Comparison of ENCODE assay signal across 28 cellular contexts in genomic region chr2:70709275-70709674, GRCh38. TPM values are rescaled to one million over a fixed set of nuclear protein-coding genes. Genes with fewer than 3 reads are reported as not detected.
DNase-seq lines count a peak whose midpoint lies in the region; ATAC-seq, FAIRE-seq and TF ChIP-seq lines count a peak whose summit lies in the region.
"Had no signal": no experiment of that assay in that cellular context is flagged by ENCODE, and none has a peak within 500 bp of the region (broad histone marks: within the 10 kb centered on the region; RNA-seq: fewer than 3 reads in every experiment).

No MANE protein-coding gene starts in this region.

- H3K36me3 Mint-ChIP-seq in GM23338 (ENCODE audit: low read depth) (peaks cover 75% of the 10 kb centered on the region), astrocyte (ENCODE audit: low read depth, unreplicated experiment) (no peaks in the 10 kb centered on the region), nephron (ENCODE audit: low read depth) (no peaks in the 10 kb centered on the region)
- H3K36me3 Mint-ChIP-seq: activated CD4-positive, alpha-beta memory T cell treated with anti-CD3 and anti-CD28 coated beads for 36 hours; CD4-positive, CD25-positive, alpha-beta regulatory T cell had no signal

- ATAC-seq in GM23338 (no peak), GM18517 (IDR thresholded peaks at IDR 0.05; ENCODE audit: unreplicated experiment) (no peak), heart right ventricle (no peak)
- ATAC-seq: GM12878 had no signal

- no peak overlapping the region for H2BK15ac ChIP-seq in neuronal stem cell (ENCODE audit: low read length)

- intact Hi-C loops in heart right ventricle (cut with DNase I), result no loop called here

- 0 out of 2 replicates have a peak, but pooled peaks cover 4% of the 10 kb centered on the region for H3K9me2 ChIP-seq in GM23338 (ENCODE audit: insufficient read depth)

- H3K9me3 Mint-ChIP-seq in GM23338 (no peaks in the 10 kb centered on the region), astrocyte (ENCODE audit: unreplicated experiment) (no peaks in the 10 kb centered on the region), nephron (no peaks in the 10 kb centered on the region)
- H3K9me3 Mint-ChIP-seq: activated B cell treated with CpG ODN at 0.5 μM for 24 hours; activated CD4-positive, alpha-beta memory T cell treated with anti-CD3 and anti-CD28 coated beads for 36 hours; CD4-positive, CD25-positive, alpha-beta regulatory T cell; IgD-negative memory B cell; nephron progenitor cell had no signal

- no peaks in the 10 kb centered on the region for H3K79me1 ChIP-seq in neuronal stem cell (ENCODE audit: low read depth, low read length)

- H3K9me3 ChIP-seq in astrocyte (ENCODE audit: insufficient read depth, low read depth, low read length) (no peaks in the 10 kb centered on the region), neuronal stem cell (replicated peaks in 1 of 2; ENCODE audit: control insufficient read depth in 2 of 2, insufficient read depth in 1 of 2, low read depth in 1 of 2, low read length in 2 of 2) (no peaks in the 10 kb centered on the region), heart right ventricle (no peaks in the 10 kb centered on the region)
- H3K9me3 ChIP-seq: adrenal gland, breast epithelium, pancreas, suprapubic skin had no signal

- no peak overlapping the region for H3K18ac ChIP-seq in neuronal stem cell (ENCODE audit: low read length)

- no peak overlapping the region for H3K14ac ChIP-seq in neuronal stem cell (ENCODE audit: low read length)

- no peak overlapping the region for H2BK12ac ChIP-seq in neuronal stem cell (ENCODE audit: low read length)

- no peak overlapping the region for H4K91ac ChIP-seq in neuronal stem cell (ENCODE audit: low read depth, low read length, poor library complexity)

- H2BK5ac ChIP-seq in neuronal stem cell (ENCODE audit: low read length), result no peak overlapping the region

- H2AK5ac ChIP-seq in neuronal stem cell (ENCODE audit: low read depth, low read length), result no peak overlapping the region

- H3K4me2 ChIP-seq in GM23338, result no peak overlapping the region
- peak overlapping the region; percentile 39 for H3K4me2 ChIP-seq in astrocyte (ENCODE audit: low read length)
- no peak overlapping the region for H3K4me2 ChIP-seq in neuronal stem cell (ENCODE audit: insufficient read depth, low read length, poor library complexity, severe bottlenecking)
- H3K4me2 ChIP-seq: smooth muscle cell had no signal

- H3K79me2 ChIP-seq in GM23338 (replicated peaks; ENCODE audit: insufficient read depth) (peaks cover 60% of the 10 kb centered on the region), astrocyte (ENCODE audit: insufficient read depth, low read length) (no peaks in the 10 kb centered on the region)

- FAIRE-seq in astrocyte (lab: Jason Lieb, UNC), result no peak
- FAIRE-seq: endothelial cell of umbilical vein, GM12878, pancreas had no signal

- H3K23ac ChIP-seq in neuronal stem cell (ENCODE audit: low read depth, low read length, poor library complexity), result no peak overlapping the region

- no peak overlapping the region for H2BK120ac ChIP-seq in neuronal stem cell (ENCODE audit: low read depth, low read length)

- peaks cover 39% of the 10 kb centered on the region for H4K20me1 ChIP-seq in GM23338 (replicated peaks; ENCODE audit: insufficient read depth)
- H4K20me1 ChIP-seq in astrocyte (ENCODE audit: insufficient read depth, low read length), result no peaks in the 10 kb centered on the region

- H3K27me3 ChIP-seq in GM23338 (ENCODE audit: insufficient read depth) (no peaks in the 10 kb centered on the region), astrocyte (ENCODE audit: insufficient read depth, low read length) (no peaks in the 10 kb centered on the region), neuronal stem cell (ENCODE audit: control insufficient read depth in 3 of 3, insufficient read depth in 3 of 3, low read depth in 1 of 3, low read length in 3 of 3) (no peaks in the 10 kb centered on the region), heart right ventricle (no peaks in the 10 kb centered on the region)
- H3K27me3 ChIP-seq: adrenal gland, breast epithelium, pancreas, suprapubic skin had no signal

- H3K27me3 Mint-ChIP-seq in GM23338 (ENCODE audit: insufficient read depth, low read depth, poor library complexity) (peaks cover 13% of the 10 kb centered on the region), astrocyte (ENCODE audit: low read depth, unreplicated experiment) (peaks cover 7% of the 10 kb centered on the region), nephron (ENCODE audit: low read depth) (no peaks in the 10 kb centered on the region)
- H3K27me3 Mint-ChIP-seq: activated B cell treated with CpG ODN at 0.5 μM for 24 hours; activated CD4-positive, alpha-beta memory T cell treated with anti-CD3 and anti-CD28 coated beads for 36 hours; IgD-negative memory B cell had no signal

- H3K4me3 Mint-ChIP-seq in GM23338, result no peak overlapping the region
- H3K4me3 Mint-ChIP-seq in astrocyte (ENCODE audit: unreplicated experiment), result no peak overlapping the region
- H3K4me3 Mint-ChIP-seq in nephron, result no peak overlapping the region
- H3K4me3 Mint-ChIP-seq: activated B cell treated with CpG ODN at 0.5 μM for 24 hours; activated CD4-positive, alpha-beta memory T cell treated with anti-CD3 and anti-CD28 coated beads for 36 hours; CD4-positive, CD25-positive, alpha-beta regulatory T cell; IgD-negative memory B cell; nephron progenitor cell had no signal

- WGBS in neuronal stem cell (ENCODE audit: extremely low coverage in 2 of 2, insufficient read length in 2 of 2, insufficient replicate concordance in 1 of 2), 2 donors, result 100% methylated on average over 2 of the region's 2 CpGs; no CpG with 5 or more reads in 1 of the 2 donors
- WGBS in heart right ventricle, 2 donors, result 41 to 91% methylated on average over 2 of the region's 2 CpGs

- H3K4me1 Mint-ChIP-seq in GM23338, result peaks cover 55% of the 10 kb centered on the region
- no peaks in the 10 kb centered on the region for H3K4me1 Mint-ChIP-seq in astrocyte (ENCODE audit: low read depth, unreplicated experiment)
- H3K4me1 Mint-ChIP-seq in nephron, result peaks cover 22% of the 10 kb centered on the region
- H3K4me1 Mint-ChIP-seq: activated B cell treated with CpG ODN at 0.5 μM for 24 hours; CD4-positive, CD25-positive, alpha-beta regulatory T cell; IgD-negative memory B cell; nephron progenitor cell had no signal

- H3K9ac ChIP-seq in astrocyte (ENCODE audit: low read length) (no peak overlapping the region), neuronal stem cell (ENCODE audit: low read depth, low read length, poor library complexity) (no peak overlapping the region)

- H3K36me3 ChIP-seq in GM23338 (ENCODE audit: insufficient read depth), result peaks cover 8% of the 10 kb centered on the region
- H3K36me3 ChIP-seq in astrocyte (ENCODE audit: insufficient read depth, low read length), result no peaks in the 10 kb centered on the region
- peaks cover 9 to 67% of the 10 kb centered on the region in 2 donors for H3K36me3 ChIP-seq in neuronal stem cell (replicated peaks in 1 of 2; ENCODE audit: control insufficient read depth in 2 of 2, insufficient read depth in 2 of 2, low read length in 2 of 2)
- H3K36me3 ChIP-seq in heart right ventricle, result no peaks in the 10 kb centered on the region
- H3K36me3 ChIP-seq: adrenal gland, breast epithelium, pancreas, suprapubic skin had no signal

- DNase-seq in AG10803 (ENCODE audit: low read depth) (peak; percentile 48), GM23338 (ENCODE audit: low spot score) (no peak), astrocyte (ENCODE audit: low read depth) (peak; percentile 84), neuronal stem cell (ENCODE audit: low spot score) (no peak), heart right ventricle (no peak)
- DNase-seq: activated B cell treated with CpG ODN at 0.5 μM for 24 hours; activated gamma-delta T cell treated with Interleukin-2 at 50 U/mL for 16 hours; adrenal gland; CD4-positive, CD25-positive, alpha-beta regulatory T cell; kidney glomerular epithelial cell; NCI-H1092; NCI-H187; nephron progenitor cell; NK-92 treated with Interleukin-12 subunit alpha and Interleukin-12 subunit beta, amount 100 ng/mL, for 24 hours; pancreas; retina; SHP77; T-helper 9 cell had no signal

- H3K4me1 ChIP-seq in GM23338 (ENCODE audit: insufficient read depth) (peaks cover 31% of the 10 kb centered on the region), astrocyte (ENCODE audit: insufficient read depth, low read length) (peaks cover 2% of the 10 kb centered on the region), neuronal stem cell (ENCODE audit: control insufficient read depth in 2 of 2, insufficient read depth in 1 of 2, low read depth in 1 of 2, low read length in 2 of 2) (peaks cover 0 to 5% of the 10 kb centered on the region in 2 donors), heart right ventricle (peaks cover 0 to 3% (median 0%) of the 10 kb centered on the region in 9 donors)
- H3K4me1 ChIP-seq: adrenal gland, breast epithelium, pancreas, suprapubic skin had no signal

- H3K4me3 ChIP-seq in AG10803 (ENCODE audit: low read length), result no peak overlapping the region
- H3K4me3 ChIP-seq in GM23338, result no peak overlapping the region
- no peak overlapping the region for H3K4me3 ChIP-seq in astrocyte (ENCODE audit: insufficient read depth, low read depth, low read length)
- no peak overlapping the region for H3K4me3 ChIP-seq in neuronal stem cell (ENCODE audit: low read length in 2 of 2)
- H3K4me3 ChIP-seq in heart right ventricle, result no peak overlapping the region
- H3K4me3 ChIP-seq: adrenal gland, breast epithelium, GM12878, lung, pancreas, smooth muscle cell, suprapubic skin had no signal

- no peaks in the 10 kb centered on the region for H3F3A ChIP-seq in GM23338 (replicated peaks; ENCODE audit: low read depth)

- no peak overlapping the region for H2AFZ ChIP-seq in GM23338
- H2AFZ ChIP-seq in astrocyte (ENCODE audit: low read depth, low read length), result no peak overlapping the region
- no peak overlapping the region for H2AFZ ChIP-seq in neuronal stem cell (ENCODE audit: low read length)

- H3K4ac ChIP-seq in neuronal stem cell (ENCODE audit: low read length), result no peak overlapping the region

- no peak overlapping the region for H3K27ac ChIP-seq in GM23338 (ENCODE audit: low read depth)
- peak overlapping the region; percentile 45 for H3K27ac ChIP-seq in astrocyte (ENCODE audit: low read depth, low read length)
- H3K27ac ChIP-seq in neuronal stem cell (replicated peaks; ENCODE audit: low read length), result no peak overlapping the region
- no peak overlapping the region for H3K27ac ChIP-seq in heart right ventricle
- H3K27ac ChIP-seq: adrenal gland, breast epithelium, pancreas, suprapubic skin had no signal

- no peak overlapping the region for H4K8ac ChIP-seq in neuronal stem cell (ENCODE audit: low read depth, low read length)

- H3K27ac Mint-ChIP-seq in GM23338 (0 out of 2 replicates have a peak overlapping the region, but pooled peaks have one; percentile 79), astrocyte (ENCODE audit: unreplicated experiment) (no peak overlapping the region), nephron (peak overlapping the region in 2 of 3 experiments; percentile 85 to 89)
- H3K27ac Mint-ChIP-seq: activated B cell treated with CpG ODN at 0.5 μM for 24 hours; activated CD4-positive, alpha-beta memory T cell treated with anti-CD3 and anti-CD28 coated beads for 36 hours; CD4-positive, CD25-positive, alpha-beta regulatory T cell; IgD-negative memory B cell; nephron progenitor cell had no signal

- TF ChIP-seq CTCF in AG10803 (conservative IDR thresholded peaks at IDR 0.05; ENCODE audit: low read length), result no peak
- TF ChIP-seq CTCF in GM23338 (conservative IDR thresholded peaks at IDR 0.05; ENCODE audit: low read depth in 2 of 2), result no peak
- TF ChIP-seq CTCF in astrocyte (IDR thresholded peaks at IDR 0.05; ENCODE audit: insufficient read depth, low read depth, low read length), result no peak
- TF ChIP-seq CTCF in nephron (IDR thresholded peaks at IDR 0.05; ENCODE audit: unreplicated experiment in 3 of 3), result no peak
- no peak for TF ChIP-seq CTCF in heart right ventricle (IDR thresholded peaks at IDR 0.05)

RNA-seq across cellular contexts. Expression of gene ADD2, which starts 58.7 kb away (rescaled TPM):
- total RNA-seq in GM23338 (2014; rRNA removed; shearing (Covaris generic)), result 138 and 223 TPM in 2 replicates
- polyA plus RNA-seq in GM23338 (2016; fragmentation: Nextera tagmentation; extraction: Ambion mirVana) (34.6 and 40.2 TPM in 2 replicates), heart right ventricle (1 to 10 TPM in 1 of 2 donors, under 1 TPM in 1; 0.16 to 1.2 TPM)
- total RNA-seq in astrocyte (4.8 TPM in 2 replicates), heart right ventricle (1 to 10 TPM in 9 of 10 donors, under 1 TPM in 1; 0.92 to 5.7 (median 2.8) TPM)
- 49.1 TPM for polyA plus RNA-seq in neuronal stem cell (2013, experiment 1 of 2)
- 52.0 TPM for polyA plus RNA-seq in neuronal stem cell (2013, experiment 2 of 2)
- total RNA-seq: endothelial cell of umbilical vein had no signal

Comparison
In these comparisons a context has a peak if more than half of its experiments do, and no peak if none do; other contexts are left out.
1. DNase-seq: peak in AG10803 (single experiment) and astrocyte (single experiment); none in GM23338 (single experiment), neuronal stem cell (single experiment) and heart right ventricle (0 of 2).
2. RNA of gene ADD2, which starts 58.7 kb away (total RNA-seq): 138 to 223 TPM in GM23338; 4.8 TPM in astrocyte and 0.92 to 5.7 TPM in heart right ventricle; every median in the first group is over 10 times any median in the second.